In genomic region chr20:40563296-40563950, GRCh38 we compare ENCODE assay signal across 13 cellular contexts.
DNase-seq lines count a peak whose midpoint lies in the region; ATAC-seq, FAIRE-seq and TF ChIP-seq lines count a peak whose summit lies in the region.
"Had no signal": no experiment of that assay in that cellular context is flagged by ENCODE, and none has a peak within 500 bp of the region (broad histone marks: within the 10 kb centered on the region; RNA-seq: fewer than 3 reads in every experiment).

No MANE protein-coding gene starts in this region.

- peaks cover 39% of the 10 kb centered on the region for H3K4me1 ChIP-seq in PC-9 (replicated peaks; ENCODE audit: insufficient read depth)

- no peak for TF ChIP-seq CTCF in PC-9 (conservative IDR thresholded peaks at IDR 0.05)

- peaks cover 7% of the 10 kb centered on the region; the same call in 1 of the 2 replicates for H3F3A ChIP-seq in PC-9 (ENCODE audit: insufficient read depth, low read depth)

- FAIRE-seq in frontal cortex (lab: Jason Lieb, UNC) = no peak

- H3K9me3 ChIP-seq in PC-9 (ENCODE audit: insufficient read depth, low read depth) = no peaks in the 10 kb centered on the region

- no peaks in the 10 kb centered on the region for H4K20me1 ChIP-seq in PC-9 (ENCODE audit: insufficient read depth)

- no peaks in the 10 kb centered on the region for H3K27me3 ChIP-seq in PC-9 (ENCODE audit: insufficient read depth, low read depth)

- no TSS peak for BruUV-seq in PC-9 (replicated peaks; lab: Mats Ljungman, UMichigan)

- no peaks in the 10 kb centered on the region for H3K79me2 ChIP-seq in PC-9 (ENCODE audit: low read depth)

- no peak overlapping the region for H3K4me3 ChIP-seq in PC-9

- DNase-seq in EH (ENCODE audit: low read depth) (peak; percentile 34), PC-9 (peak; percentile 53 to 78), renal cortical epithelial cell (ENCODE audit: low read depth) (peak; percentile 82), OCI-M2 (lab: John Stamatoyannopoulos, UW; ENCODE audit: unreplicated experiment) (no peak), frontal cortex (ENCODE audit: low spot score in 2 of 2) (no peak)
- DNase-seq: activated CD8-positive, alpha-beta memory T cell treated with anti-CD3 and anti-CD28 coated beads, Interleukin-2, amount 50 U/mL, for 48 hours; caudate nucleus; GOT3; NCI-H2029; posterior cingulate gyrus had no signal

- intact Hi-C loops in PC-9 (cut with micrococcal nuclease; ENCODE audit: unreplicated experiment) = no loop called here

- H3K9me2 ChIP-seq in PC-9 (ENCODE audit: insufficient read depth) = no peaks in the 10 kb centered on the region

- 0 out of 2 replicates have a peak overlapping the region, but pooled peaks have one; percentile 16 for H3K4me2 ChIP-seq in PC-9

- H3K27ac ChIP-seq in PC-9 = peak overlapping the region; percentile 64

- POLR2A ChIA-PET in PC-9 (lab: Charles Lee; ENCODE audit: unreplicated experiment) = no interaction called here

- CTCF ChIA-PET in PC-9 (lab: Charles Lee) = no interaction called here

- ATAC-seq in esophagus mucosa = peak; percentile 79
- no peak for ATAC-seq in HG03175 (IDR thresholded peaks at IDR 0.05; ENCODE audit: unreplicated experiment)
- no peak for ATAC-seq in HG03025 (IDR thresholded peaks at IDR 0.05; ENCODE audit: low FRiP score, unreplicated experiment)

- no peak overlapping the region for H2AFZ ChIP-seq in PC-9

- no peaks in the 10 kb centered on the region for H3K36me3 ChIP-seq in PC-9 (ENCODE audit: low read depth)

Comparison
In these comparisons a context has a peak if more than half of its experiments do, and no peak if none do; other contexts are left out.
1. DNase-seq: peak in EH (single experiment), PC-9 (2 of 2) and renal cortical epithelial cell (single experiment); none in OCI-M2 (single experiment) and frontal cortex (0 of 2).